ENCODE assay signal across 1 cellular context in the genomic region with DNA sequence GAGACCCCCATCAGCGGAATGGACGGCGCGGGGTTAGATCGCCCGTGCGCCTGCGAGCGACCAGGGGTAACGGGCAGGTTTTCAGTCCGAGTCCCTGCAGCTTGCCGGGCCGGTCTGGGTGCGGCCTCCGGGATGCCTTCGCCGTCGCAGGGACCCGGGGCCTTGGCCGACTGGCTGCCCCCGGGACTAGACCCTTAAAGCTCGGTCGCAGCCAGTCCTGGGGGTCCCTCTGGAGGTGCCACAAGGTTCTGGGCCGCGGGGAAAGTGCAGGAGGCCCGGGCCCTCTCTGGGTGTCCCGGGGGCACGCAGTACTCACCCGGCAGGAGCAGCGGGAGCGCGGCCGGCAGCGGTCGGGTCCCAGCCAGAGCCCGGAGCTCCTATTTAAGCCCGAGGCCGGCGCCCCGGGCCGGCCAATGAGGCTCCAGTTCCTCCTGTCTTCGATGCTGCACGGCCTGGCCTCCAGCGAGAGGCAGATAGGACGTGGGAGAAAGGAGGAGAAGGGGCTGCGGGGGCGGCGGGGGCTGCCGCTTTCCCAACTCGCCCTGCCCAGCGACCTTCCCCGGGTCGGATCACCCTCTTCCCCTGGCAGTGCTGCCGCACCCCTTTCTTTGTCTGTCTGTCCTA.
TF ChIP-seq lines count a peak whose summit lies in the region.

A gene (minus strand): TSS at position 356 of the 624 bp plus-strand sequence.

TF ChIP-seq in HepG2, 621 proteins besides CTCF, POLR2A, EP300 and RAD21 (continued from another document and continues in another):
- TF ChIP-seq ZNF598 (CRISPR knock-in tag; IDR thresholded peaks at IDR 0.05; ENCODE audit: borderline replicate concordance) (peak; percentile 48; the same call in 1 of the 2 replicates), ZFP41 (CRISPR knock-in tag; IDR thresholded peaks at IDR 0.05; ENCODE audit: borderline replicate concordance) (no peak), TAF1 (CRISPR knock-in tag; IDR thresholded peaks at IDR 0.05) (peak; percentile 25; the same call in 1 of the 2 replicates), ATF7-NPFF (CRISPR knock-in tag; IDR thresholded peaks at IDR 0.05; ENCODE audit: low read depth) (0 out of 2 replicates have a peak, but pooled peaks have one; percentile 30), ZNF333 (CRISPR knock-in tag; IDR thresholded peaks at IDR 0.05; ENCODE audit: borderline replicate concordance) (peak; percentile 30; the same call in 1 of the 2 replicates), ZNF253 (CRISPR knock-in tag; IDR thresholded peaks at IDR 0.05; ENCODE audit: borderline replicate concordance) (0 out of 2 replicates have a peak, but pooled peaks have one; percentile 39), MEIS1 (CRISPR knock-in tag; IDR thresholded peaks at IDR 0.05; ENCODE audit: borderline replicate concordance) (no peak), SP140L (CRISPR knock-in tag; IDR thresholded peaks at IDR 0.05; ENCODE audit: borderline replicate concordance) (no peak), POLR2AphosphoS2 (IDR thresholded peaks at IDR 0.05; ENCODE audit: low read depth, low read length) (no peak), ZNF616 (CRISPR knock-in tag; IDR thresholded peaks at IDR 0.05; ENCODE audit: low read depth) (no peak), POLR2G (IDR thresholded peaks at IDR 0.05; ENCODE audit: low read depth, low read length) (peak; percentile 73), PLRG1 (conservative IDR thresholded peaks at IDR 0.05) (no peak), ZNF343 (CRISPR knock-in tag; IDR thresholded peaks at IDR 0.05) (no peak), MXD4 (CRISPR knock-in tag; IDR thresholded peaks at IDR 0.05) (no peak), STAT5B (CRISPR knock-in tag; IDR thresholded peaks at IDR 0.05) (no peak), ZNF615 (CRISPR knock-in tag; IDR thresholded peaks at IDR 0.05; ENCODE audit: borderline replicate concordance) (no peak), AHR (CRISPR knock-in tag; IDR thresholded peaks at IDR 0.05) (no peak), HNRNPL (IDR thresholded peaks at IDR 0.05; ENCODE audit: low read depth, low read length) (0 out of 2 replicates have a peak, but pooled peaks have one; percentile 5), FOXC1 (CRISPR knock-in tag; IDR thresholded peaks at IDR 0.05; ENCODE audit: borderline replicate concordance) (peak; percentile 77; the same call in 1 of the 2 replicates), SMYD3 (CRISPR knock-in tag; IDR thresholded peaks at IDR 0.05) (no peak), ZNF24 (IDR thresholded peaks at IDR 0.05) (no peak), CREB1 (IDR thresholded peaks at IDR 0.05) (no peak), CREB1 (CRISPR knock-in tag; IDR thresholded peaks at IDR 0.05) (no peak), POLR2AphosphoS5 (IDR thresholded peaks at IDR 0.05; ENCODE audit: low read depth, low read length) (no peak), MED1 (CRISPR knock-in tag; IDR thresholded peaks at IDR 0.05) (0 out of 2 replicates have a peak, but pooled peaks have one; percentile 6), NFATC3 (CRISPR knock-in tag; IDR thresholded peaks at IDR 0.05) (no peak), GFI1 (CRISPR knock-in tag; IDR thresholded peaks at IDR 0.05; ENCODE audit: borderline replicate concordance) (no peak), HNF4A (CRISPR knock-in tag; IDR thresholded peaks at IDR 0.05) (no peak), TCF7 (IDR thresholded peaks at IDR 0.05; ENCODE audit: low read depth) (no peak), REXO4 (CRISPR knock-in tag; IDR thresholded peaks at IDR 0.05; ENCODE audit: borderline replicate concordance) (0 out of 2 replicates have a peak, but pooled peaks have one; percentile 28), HMGA1 (CRISPR knock-in tag; conservative IDR thresholded peaks at IDR 0.05) (no peak)
- TF ChIP-seq, protein P1, sequence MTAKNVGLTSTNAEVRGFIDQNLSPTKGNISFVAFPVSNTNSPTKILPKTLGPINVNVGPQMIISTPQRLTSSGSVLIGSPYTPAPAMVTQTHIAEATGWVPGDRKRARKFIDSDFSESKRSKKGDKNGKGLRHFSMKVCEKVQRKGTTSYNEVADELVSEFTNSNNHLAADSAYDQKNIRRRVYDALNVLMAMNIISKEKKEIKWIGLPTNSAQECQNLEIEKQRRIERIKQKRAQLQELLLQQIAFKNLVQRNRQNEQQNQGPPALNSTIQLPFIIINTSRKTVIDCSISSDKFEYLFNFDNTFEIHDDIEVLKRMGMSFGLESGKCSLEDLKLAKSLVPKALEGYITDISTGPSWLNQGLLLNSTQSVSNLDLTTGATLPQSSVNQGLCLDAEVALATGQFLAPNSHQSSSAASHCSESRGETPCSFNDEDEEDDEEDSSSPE (CRISPR knock-in tag; IDR thresholded peaks at IDR 0.05), result no peak
- TF ChIP-seq, protein P2, sequence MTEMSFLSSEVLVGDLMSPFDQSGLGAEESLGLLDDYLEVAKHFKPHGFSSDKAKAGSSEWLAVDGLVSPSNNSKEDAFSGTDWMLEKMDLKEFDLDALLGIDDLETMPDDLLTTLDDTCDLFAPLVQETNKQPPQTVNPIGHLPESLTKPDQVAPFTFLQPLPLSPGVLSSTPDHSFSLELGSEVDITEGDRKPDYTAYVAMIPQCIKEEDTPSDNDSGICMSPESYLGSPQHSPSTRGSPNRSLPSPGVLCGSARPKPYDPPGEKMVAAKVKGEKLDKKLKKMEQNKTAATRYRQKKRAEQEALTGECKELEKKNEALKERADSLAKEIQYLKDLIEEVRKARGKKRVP (CRISPR knock-in tag; IDR thresholded peaks at IDR 0.05), result no peak
- TF ChIP-seq, protein P3, sequence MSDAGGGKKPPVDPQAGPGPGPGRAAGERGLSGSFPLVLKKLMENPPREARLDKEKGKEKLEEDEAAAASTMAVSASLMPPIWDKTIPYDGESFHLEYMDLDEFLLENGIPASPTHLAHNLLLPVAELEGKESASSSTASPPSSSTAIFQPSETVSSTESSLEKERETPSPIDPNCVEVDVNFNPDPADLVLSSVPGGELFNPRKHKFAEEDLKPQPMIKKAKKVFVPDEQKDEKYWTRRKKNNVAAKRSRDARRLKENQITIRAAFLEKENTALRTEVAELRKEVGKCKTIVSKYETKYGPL (CRISPR knock-in tag; IDR thresholded peaks at IDR 0.05), result no peak
- TF ChIP-seq, protein P4, sequence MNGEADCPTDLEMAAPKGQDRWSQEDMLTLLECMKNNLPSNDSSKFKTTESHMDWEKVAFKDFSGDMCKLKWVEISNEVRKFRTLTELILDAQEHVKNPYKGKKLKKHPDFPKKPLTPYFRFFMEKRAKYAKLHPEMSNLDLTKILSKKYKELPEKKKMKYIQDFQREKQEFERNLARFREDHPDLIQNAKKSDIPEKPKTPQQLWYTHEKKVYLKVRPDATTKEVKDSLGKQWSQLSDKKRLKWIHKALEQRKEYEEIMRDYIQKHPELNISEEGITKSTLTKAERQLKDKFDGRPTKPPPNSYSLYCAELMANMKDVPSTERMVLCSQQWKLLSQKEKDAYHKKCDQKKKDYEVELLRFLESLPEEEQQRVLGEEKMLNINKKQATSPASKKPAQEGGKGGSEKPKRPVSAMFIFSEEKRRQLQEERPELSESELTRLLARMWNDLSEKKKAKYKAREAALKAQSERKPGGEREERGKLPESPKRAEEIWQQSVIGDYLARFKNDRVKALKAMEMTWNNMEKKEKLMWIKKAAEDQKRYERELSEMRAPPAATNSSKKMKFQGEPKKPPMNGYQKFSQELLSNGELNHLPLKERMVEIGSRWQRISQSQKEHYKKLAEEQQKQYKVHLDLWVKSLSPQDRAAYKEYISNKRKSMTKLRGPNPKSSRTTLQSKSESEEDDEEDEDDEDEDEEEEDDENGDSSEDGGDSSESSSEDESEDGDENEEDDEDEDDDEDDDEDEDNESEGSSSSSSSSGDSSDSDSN (CRISPR knock-in tag; IDR thresholded peaks at IDR 0.05), result peak; percentile 69
- TF ChIP-seq, protein P5, sequence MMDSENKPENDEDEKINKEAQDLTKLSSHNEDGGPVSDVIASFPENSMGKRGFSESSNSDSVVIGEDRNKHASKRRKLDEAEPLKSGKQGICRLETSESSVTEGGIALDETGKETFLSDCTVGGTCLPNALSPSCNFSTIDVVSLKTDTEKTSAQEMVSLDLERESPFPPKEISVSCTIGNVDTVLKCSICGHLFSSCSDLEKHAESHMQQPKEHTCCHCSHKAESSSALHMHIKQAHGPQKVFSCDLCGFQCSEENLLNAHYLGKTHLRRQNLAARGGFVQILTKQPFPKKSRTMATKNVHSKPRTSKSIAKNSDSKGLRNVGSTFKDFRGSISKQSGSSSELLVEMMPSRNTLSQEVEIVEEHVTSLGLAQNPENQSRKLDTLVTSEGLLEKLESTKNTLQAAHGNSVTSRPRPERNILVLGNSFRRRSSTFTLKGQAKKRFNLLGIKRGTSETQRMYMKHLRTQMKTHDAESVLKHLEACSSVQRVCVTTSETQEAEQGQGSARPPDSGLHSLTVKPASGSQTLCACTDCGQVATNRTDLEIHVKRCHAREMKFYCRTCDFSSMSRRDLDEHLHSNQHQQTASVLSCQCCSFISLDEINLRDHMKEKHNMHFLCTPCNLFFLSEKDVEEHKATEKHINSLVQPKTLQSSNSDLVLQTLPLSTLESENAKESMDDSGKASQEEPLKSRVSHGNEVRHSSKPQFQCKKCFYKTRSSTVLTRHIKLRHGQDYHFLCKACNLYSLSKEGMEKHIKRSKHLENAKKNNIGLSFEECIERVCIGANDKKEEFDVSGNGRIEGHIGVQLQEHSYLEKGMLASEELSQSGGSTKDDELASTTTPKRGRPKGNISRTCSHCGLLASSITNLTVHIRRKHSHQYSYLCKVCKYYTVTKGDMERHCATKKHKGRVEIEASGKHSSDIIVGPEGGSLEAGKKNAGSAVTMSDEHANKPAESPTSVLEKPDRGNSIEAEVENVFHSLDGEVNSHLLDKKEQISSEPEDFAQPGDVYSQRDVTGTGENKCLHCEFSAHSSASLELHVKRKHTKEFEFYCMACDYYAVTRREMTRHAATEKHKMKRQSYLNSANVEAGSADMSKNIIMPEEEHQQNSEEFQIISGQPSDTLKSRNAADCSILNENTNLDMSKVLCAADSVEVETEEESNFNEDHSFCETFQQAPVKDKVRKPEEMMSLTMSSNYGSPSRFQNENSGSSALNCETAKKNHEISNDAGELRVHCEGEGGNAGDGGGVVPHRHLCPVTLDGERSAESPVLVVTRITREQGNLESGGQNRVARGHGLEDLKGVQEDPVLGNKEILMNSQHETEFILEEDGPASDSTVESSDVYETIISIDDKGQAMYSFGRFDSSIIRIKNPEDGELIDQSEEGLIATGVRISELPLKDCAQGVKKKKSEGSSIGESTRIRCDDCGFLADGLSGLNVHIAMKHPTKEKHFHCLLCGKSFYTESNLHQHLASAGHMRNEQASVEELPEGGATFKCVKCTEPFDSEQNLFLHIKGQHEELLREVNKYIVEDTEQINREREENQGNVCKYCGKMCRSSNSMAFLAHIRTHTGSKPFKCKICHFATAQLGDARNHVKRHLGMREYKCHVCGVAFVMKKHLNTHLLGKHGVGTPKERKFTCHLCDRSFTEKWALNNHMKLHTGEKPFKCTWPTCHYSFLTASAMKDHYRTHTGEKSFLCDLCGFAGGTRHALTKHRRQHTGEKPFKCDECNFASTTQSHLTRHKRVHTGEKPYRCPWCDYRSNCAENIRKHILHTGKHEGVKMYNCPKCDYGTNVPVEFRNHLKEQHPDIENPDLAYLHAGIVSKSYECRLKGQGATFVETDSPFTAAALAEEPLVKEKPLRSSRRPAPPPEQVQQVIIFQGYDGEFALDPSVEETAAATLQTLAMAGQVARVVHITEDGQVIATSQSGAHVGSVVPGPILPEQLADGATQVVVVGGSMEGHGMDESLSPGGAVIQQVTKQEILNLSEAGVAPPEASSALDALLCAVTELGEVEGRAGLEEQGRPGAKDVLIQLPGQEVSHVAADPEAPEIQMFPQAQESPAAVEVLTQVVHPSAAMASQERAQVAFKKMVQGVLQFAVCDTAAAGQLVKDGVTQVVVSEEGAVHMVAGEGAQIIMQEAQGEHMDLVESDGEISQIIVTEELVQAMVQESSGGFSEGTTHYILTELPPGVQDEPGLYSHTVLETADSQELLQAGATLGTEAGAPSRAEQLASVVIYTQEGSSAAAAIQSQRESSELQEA (CRISPR knock-in tag; IDR thresholded peaks at IDR 0.05; ENCODE audit: not compliant biosample characterization), result no peak
- TF ChIP-seq, protein P6, sequence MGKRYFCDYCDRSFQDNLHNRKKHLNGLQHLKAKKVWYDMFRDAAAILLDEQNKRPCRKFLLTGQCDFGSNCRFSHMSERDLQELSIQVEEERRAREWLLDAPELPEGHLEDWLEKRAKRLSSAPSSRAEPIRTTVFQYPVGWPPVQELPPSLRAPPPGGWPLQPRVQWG (CRISPR knock-in tag; IDR thresholded peaks at IDR 0.05; ENCODE audit: borderline replicate concordance, low read depth), result no peak
- TF ChIP-seq, protein P7, sequence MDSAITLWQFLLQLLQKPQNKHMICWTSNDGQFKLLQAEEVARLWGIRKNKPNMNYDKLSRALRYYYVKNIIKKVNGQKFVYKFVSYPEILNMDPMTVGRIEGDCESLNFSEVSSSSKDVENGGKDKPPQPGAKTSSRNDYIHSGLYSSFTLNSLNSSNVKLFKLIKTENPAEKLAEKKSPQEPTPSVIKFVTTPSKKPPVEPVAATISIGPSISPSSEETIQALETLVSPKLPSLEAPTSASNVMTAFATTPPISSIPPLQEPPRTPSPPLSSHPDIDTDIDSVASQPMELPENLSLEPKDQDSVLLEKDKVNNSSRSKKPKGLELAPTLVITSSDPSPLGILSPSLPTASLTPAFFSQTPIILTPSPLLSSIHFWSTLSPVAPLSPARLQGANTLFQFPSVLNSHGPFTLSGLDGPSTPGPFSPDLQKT (CRISPR knock-in tag; IDR thresholded peaks at IDR 0.05; ENCODE audit: borderline replicate concordance), result no peak
- TF ChIP-seq, protein P8, sequence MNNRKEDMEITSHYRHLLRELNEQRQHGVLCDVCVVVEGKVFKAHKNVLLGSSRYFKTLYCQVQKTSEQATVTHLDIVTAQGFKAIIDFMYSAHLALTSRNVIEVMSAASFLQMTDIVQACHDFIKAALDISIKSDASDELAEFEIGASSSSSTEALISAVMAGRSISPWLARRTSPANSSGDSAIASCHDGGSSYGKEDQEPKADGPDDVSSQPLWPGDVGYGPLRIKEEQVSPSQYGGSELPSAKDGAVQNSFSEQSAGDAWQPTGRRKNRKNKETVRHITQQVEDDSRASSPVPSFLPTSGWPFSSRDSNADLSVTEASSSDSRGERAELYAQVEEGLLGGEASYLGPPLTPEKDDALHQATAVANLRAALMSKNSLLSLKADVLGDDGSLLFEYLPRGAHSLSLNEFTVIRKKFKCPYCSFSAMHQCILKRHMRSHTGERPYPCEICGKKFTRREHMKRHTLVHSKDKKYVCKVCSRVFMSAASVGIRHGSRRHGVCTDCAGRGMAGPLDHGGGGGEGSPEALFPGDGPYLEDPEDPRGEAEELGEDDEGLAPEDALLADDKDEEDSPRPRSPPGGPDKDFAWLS (CRISPR knock-in tag; IDR thresholded peaks at IDR 0.05; ENCODE audit: borderline replicate concordance), result no peak
- TF ChIP-seq, protein P9, sequence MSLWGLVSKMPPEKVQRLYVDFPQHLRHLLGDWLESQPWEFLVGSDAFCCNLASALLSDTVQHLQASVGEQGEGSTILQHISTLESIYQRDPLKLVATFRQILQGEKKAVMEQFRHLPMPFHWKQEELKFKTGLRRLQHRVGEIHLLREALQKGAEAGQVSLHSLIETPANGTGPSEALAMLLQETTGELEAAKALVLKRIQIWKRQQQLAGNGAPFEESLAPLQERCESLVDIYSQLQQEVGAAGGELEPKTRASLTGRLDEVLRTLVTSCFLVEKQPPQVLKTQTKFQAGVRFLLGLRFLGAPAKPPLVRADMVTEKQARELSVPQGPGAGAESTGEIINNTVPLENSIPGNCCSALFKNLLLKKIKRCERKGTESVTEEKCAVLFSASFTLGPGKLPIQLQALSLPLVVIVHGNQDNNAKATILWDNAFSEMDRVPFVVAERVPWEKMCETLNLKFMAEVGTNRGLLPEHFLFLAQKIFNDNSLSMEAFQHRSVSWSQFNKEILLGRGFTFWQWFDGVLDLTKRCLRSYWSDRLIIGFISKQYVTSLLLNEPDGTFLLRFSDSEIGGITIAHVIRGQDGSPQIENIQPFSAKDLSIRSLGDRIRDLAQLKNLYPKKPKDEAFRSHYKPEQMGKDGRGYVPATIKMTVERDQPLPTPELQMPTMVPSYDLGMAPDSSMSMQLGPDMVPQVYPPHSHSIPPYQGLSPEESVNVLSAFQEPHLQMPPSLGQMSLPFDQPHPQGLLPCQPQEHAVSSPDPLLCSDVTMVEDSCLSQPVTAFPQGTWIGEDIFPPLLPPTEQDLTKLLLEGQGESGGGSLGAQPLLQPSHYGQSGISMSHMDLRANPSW (CRISPR knock-in tag; IDR thresholded peaks at IDR 0.05; ENCODE audit: borderline replicate concordance), result no peak
